ENCODE assay signal across 9 cellular contexts in the genomic region with DNA sequence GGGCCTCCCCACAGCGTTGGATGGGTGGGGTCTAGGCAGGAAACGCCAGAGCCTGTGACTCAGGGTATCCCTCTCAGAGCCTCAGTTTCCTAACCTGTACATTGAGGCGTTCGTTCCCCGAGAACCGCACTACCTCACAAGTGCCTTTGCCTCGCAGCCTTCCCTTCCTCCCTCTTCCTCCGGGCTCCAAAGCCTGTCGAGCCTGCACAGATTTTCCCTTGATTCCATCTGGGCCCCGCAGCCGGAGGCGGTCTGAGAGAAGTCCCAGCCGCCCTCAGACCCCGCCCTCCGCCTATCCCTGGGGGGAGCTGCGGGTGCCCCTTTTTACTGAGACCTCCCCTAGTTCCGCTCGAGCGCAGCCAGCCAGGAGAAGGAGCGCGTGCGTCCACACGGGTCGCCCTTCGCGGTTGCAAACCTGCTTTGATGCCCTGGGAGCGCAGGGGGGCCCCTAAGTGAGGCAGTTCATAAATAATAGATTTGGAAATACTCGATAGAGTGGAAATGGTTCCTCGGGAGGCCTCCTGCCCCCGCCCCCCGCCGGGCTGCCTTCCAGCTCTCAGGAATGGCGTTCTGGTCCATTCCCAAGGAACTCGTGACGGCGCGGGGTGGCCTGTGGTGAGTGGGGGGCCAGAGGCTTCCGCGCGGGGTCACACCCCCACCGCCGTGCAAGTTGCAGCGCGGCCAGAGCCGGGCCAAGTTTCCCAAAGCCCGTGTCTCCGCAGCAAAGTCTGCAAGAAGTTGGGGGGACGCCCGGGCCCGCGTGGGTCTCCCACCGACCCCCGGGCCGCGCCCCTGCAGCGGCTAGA.
A peak's percentile ranks its signal among the peaks of the same experiment; 100 is the strongest.
DNase-seq lines count a peak whose midpoint lies in the region; ATAC-seq lines count a peak whose summit lies in the region.
"Had no signal": no experiment of that assay in that cellular context is flagged by ENCODE, and none has a peak within 500 bp of the region (broad histone marks: within the 10 kb centered on the region; RNA-seq: fewer than 3 reads in every experiment).

No MANE protein-coding gene starts in this region.

- peaks cover 31% of the 10 kb centered on the region for H3K4me1 Mint-ChIP-seq in activated naive CD8-positive, alpha-beta T cell treated with anti-CD3 and anti-CD28 coated beads, Interleukin-2, amount 50 U/mL, for 24 hours
- peaks cover 21% of the 10 kb centered on the region for H3K4me1 Mint-ChIP-seq in stimulated activated effector memory CD8-positive, alpha-beta T cell treated with anti-CD3 and anti-CD28 coated beads, Interleukin-12 subunit alpha, Interleukin-12 subunit beta, amount 100 ng/mL, for 72 hours

- no peaks in the 10 kb centered on the region for H3K9me3 Mint-ChIP-seq in activated naive CD8-positive, alpha-beta T cell treated with anti-CD3 and anti-CD28 coated beads, Interleukin-2, amount 50 U/mL, for 24 hours
- no peaks in the 10 kb centered on the region for H3K9me3 Mint-ChIP-seq in stimulated activated effector memory CD8-positive, alpha-beta T cell treated with anti-CD3 and anti-CD28 coated beads, Interleukin-12 subunit alpha, Interleukin-12 subunit beta, amount 100 ng/mL, for 72 hours
- H3K9me3 Mint-ChIP-seq: activated naive CD4-positive, alpha-beta T cell treated with anti-CD3 and anti-CD28 coated beads, Interleukin-2, amount 50 U/mL, for 72 hours had no signal

- no peaks in the 10 kb centered on the region for H3K9me3 ChIP-seq in iPS-18c (ENCODE audit: control insufficient read depth, insufficient read depth, low read length)

- peak overlapping the region; percentile 66 for H3K4me3 ChIP-seq in iPS-18c (ENCODE audit: insufficient read depth, low read depth, low read length)

- H3K36me3 Mint-ChIP-seq in activated naive CD8-positive, alpha-beta T cell treated with anti-CD3 and anti-CD28 coated beads, Interleukin-2, amount 50 U/mL, for 24 hours (ENCODE audit: low read depth): no peaks in the 10 kb centered on the region
- H3K36me3 Mint-ChIP-seq in stimulated activated effector memory CD8-positive, alpha-beta T cell treated with anti-CD3 and anti-CD28 coated beads, Interleukin-12 subunit alpha, Interleukin-12 subunit beta, amount 100 ng/mL, for 72 hours: no peaks in the 10 kb centered on the region
- H3K36me3 Mint-ChIP-seq: activated naive CD4-positive, alpha-beta T cell treated with anti-CD3 and anti-CD28 coated beads, Interleukin-2, amount 50 U/mL, for 72 hours had no signal

- H3K4me3 Mint-ChIP-seq in activated naive CD8-positive, alpha-beta T cell treated with anti-CD3 and anti-CD28 coated beads, Interleukin-2, amount 50 U/mL, for 24 hours: peak overlapping the region; percentile 81
- H3K4me3 Mint-ChIP-seq in stimulated activated effector memory CD8-positive, alpha-beta T cell treated with anti-CD3 and anti-CD28 coated beads, Interleukin-12 subunit alpha, Interleukin-12 subunit beta, amount 100 ng/mL, for 72 hours: peak overlapping the region; percentile 73

- H3K27ac Mint-ChIP-seq in activated naive CD8-positive, alpha-beta T cell treated with anti-CD3 and anti-CD28 coated beads, Interleukin-2, amount 50 U/mL, for 24 hours: peak overlapping the region; percentile 46
- H3K27ac Mint-ChIP-seq in stimulated activated effector memory CD8-positive, alpha-beta T cell treated with anti-CD3 and anti-CD28 coated beads, Interleukin-12 subunit alpha, Interleukin-12 subunit beta, amount 100 ng/mL, for 72 hours: peak overlapping the region; percentile 16
- H3K27ac Mint-ChIP-seq: activated naive CD4-positive, alpha-beta T cell treated with anti-CD3 and anti-CD28 coated beads, Interleukin-2, amount 50 U/mL, for 72 hours had no signal

- DNase-seq in DMS 273 (lab: John Stamatoyannopoulos, UW; ENCODE audit: unreplicated experiment): peak; percentile 65
- DNase-seq in DMS 273 treated with DMSO at 0.1 percent for 48 hours (lab: John Stamatoyannopoulos, UW): no peak
- peak; percentile 64 to 66 for DNase-seq in Kasumi-1 (lab: John Stamatoyannopoulos, UW)
- DNase-seq in activated naive CD8-positive, alpha-beta T cell treated with anti-CD3 and anti-CD28 coated beads, Interleukin-2, amount 50 U/mL, for 24 hours: peak; percentile 39
- DNase-seq in stimulated activated effector memory CD8-positive, alpha-beta T cell treated with anti-CD3 and anti-CD28 coated beads, Interleukin-12 subunit alpha, Interleukin-12 subunit beta, amount 100 ng/mL, for 72 hours (ENCODE audit: low spot score in 2 of 2): no peak
- no peak for DNase-seq in activated CD4-positive, CD25-positive, alpha-beta regulatory T cell (lab: John Stamatoyannopoulos, UW)

- peaks cover 21% of the 10 kb centered on the region for H3K27me3 Mint-ChIP-seq in activated naive CD8-positive, alpha-beta T cell treated with anti-CD3 and anti-CD28 coated beads, Interleukin-2, amount 50 U/mL, for 24 hours

- ATAC-seq in activated naive CD8-positive, alpha-beta T cell treated with anti-CD3 and anti-CD28 coated beads, Interleukin-2, amount 50 U/mL, for 24 hours: no peak
- no peak for ATAC-seq in stimulated activated effector memory CD8-positive, alpha-beta T cell treated with anti-CD3 and anti-CD28 coated beads, Interleukin-12 subunit alpha, Interleukin-12 subunit beta, amount 100 ng/mL, for 72 hours
- no peak for ATAC-seq in GM18858 (IDR thresholded peaks at IDR 0.05; ENCODE audit: unreplicated experiment)

Comparison
In these comparisons a context has a peak if more than half of its experiments do, and no peak if none do; other contexts are left out.
1. DNase-seq: peak in DMS 273 (single experiment), Kasumi-1 (2 of 2) and activated naive CD8-positive, alpha-beta T cell treated with anti-CD3 and anti-CD28 coated beads, Interleukin-2, amount 50 U/mL, for 24 hours (single experiment); none in DMS 273 treated with DMSO at 0.1 percent for 48 hours (single experiment), stimulated activated effector memory CD8-positive, alpha-beta T cell treated with anti-CD3 and anti-CD28 coated beads, Interleukin-12 subunit alpha, Interleukin-12 subunit beta, amount 100 ng/mL, for 72 hours (0 of 2) and activated CD4-positive, CD25-positive, alpha-beta regulatory T cell (0 of 4).